ENCODE assay signal across 9 cellular contexts in the genomic region with DNA sequence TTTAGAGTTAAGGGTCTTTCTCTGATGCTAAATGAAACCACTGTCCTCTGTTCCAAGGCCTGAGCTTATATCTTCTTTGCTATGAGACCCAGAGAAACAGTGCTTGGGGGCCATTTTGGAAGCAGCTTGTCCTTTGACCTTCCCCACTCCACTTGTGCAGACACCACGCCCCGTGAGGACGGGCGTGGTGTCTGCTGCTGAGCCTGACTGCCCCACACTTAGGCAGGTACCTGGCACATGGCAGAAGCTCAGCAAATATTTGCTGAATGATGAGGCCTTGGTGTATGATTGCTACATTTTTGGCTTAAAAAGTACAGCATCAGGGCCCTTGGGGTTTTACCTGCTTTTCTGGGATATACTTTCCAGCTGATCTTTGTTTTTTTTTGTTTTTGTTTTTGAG.
DNase-seq lines count a peak whose midpoint lies in the region; ATAC-seq and TF ChIP-seq lines count a peak whose summit lies in the region.
"Had no signal": no experiment of that assay in that cellular context is flagged by ENCODE, and none has a peak within 500 bp of the region (broad histone marks: within the 10 kb centered on the region; RNA-seq: fewer than 3 reads in every experiment).

No MANE protein-coding gene starts in this region.

- H3K9me3 ChIP-seq in cardiac muscle cell (ENCODE audit: low read depth) = no peaks in the 10 kb centered on the region
- H3K9me3 ChIP-seq in lung (ENCODE audit: control insufficient read depth in 2 of 2, insufficient read depth in 1 of 2, low read length in 1 of 2) = no peaks in the 10 kb centered on the region
- no peaks in the 10 kb centered on the region for H3K9me3 ChIP-seq in vagina

- H3K27me3 ChIP-seq in cardiac muscle cell = no peaks in the 10 kb centered on the region
- H3K27me3 ChIP-seq in lung (ENCODE audit: control insufficient read depth, insufficient read depth) = no peaks in the 10 kb centered on the region
- H3K27me3 ChIP-seq in vagina = no peaks in the 10 kb centered on the region

- ATAC-seq in Right ventricle myocardium superior (ENCODE audit: poor library complexity) = no peak
- no peak for ATAC-seq in activated naive CD8-positive, alpha-beta T cell treated with anti-CD3 and anti-CD28 coated beads, Interleukin-2, amount 50 U/mL, for 24 hours
- peak; percentile 50 for ATAC-seq in lung (ENCODE audit: insufficient read depth, low FRiP score)
- ATAC-seq in HG02623 (IDR thresholded peaks at IDR 0.05; ENCODE audit: unreplicated experiment) = no peak
- no peak for ATAC-seq in HG03521 (IDR thresholded peaks at IDR 0.05; ENCODE audit: unreplicated experiment)
- no peak for ATAC-seq in HG03039 (IDR thresholded peaks at IDR 0.05; ENCODE audit: unreplicated experiment)

- no peaks in the 10 kb centered on the region for H3K27me3 Mint-ChIP-seq in activated naive CD8-positive, alpha-beta T cell treated with anti-CD3 and anti-CD28 coated beads, Interleukin-2, amount 50 U/mL, for 24 hours

- H3K36me3 ChIP-seq in cardiac muscle cell (peaks cover 4% of the 10 kb centered on the region), lung (ENCODE audit: control insufficient read depth in 2 of 2, insufficient read depth in 2 of 2, low read length in 2 of 2) (peaks cover 0 to under 1% of the 10 kb centered on the region in 2 donors), vagina (peaks cover 0 to 2% of the 10 kb centered on the region in 2 donors)

- 49 to 71% methylated on average over 4 of the region's 4 CpGs for WGBS in lung, 2 donors

- DNase-seq in cardiac muscle cell (ENCODE audit: low read depth in 1 of 2, low spot score in 1 of 2) (no peak), Right ventricle myocardium superior (no peak), lung (ENCODE audit: low spot score) (peak; percentile 39), vagina (ENCODE audit: extremely low spot score in 2 of 2) (no peak)
- DNase-seq in activated naive CD8-positive, alpha-beta T cell treated with anti-CD3 and anti-CD28 coated beads, Interleukin-2, amount 50 U/mL, for 24 hours = no peak
- DNase-seq: NCI-H187 had no signal

- intact Hi-C loops in Right ventricle myocardium superior (cut with DNase I) (no loop called here), vagina (cut with DNase I) (loop anchor here (5.0 to 10.0 kb wide), 2 partner anchors 65 to 118 kb away; a partner anchor contains a TSS)

- peaks cover 100% of the 10 kb centered on the region for H3K4me1 Mint-ChIP-seq in activated naive CD8-positive, alpha-beta T cell treated with anti-CD3 and anti-CD28 coated beads, Interleukin-2, amount 50 U/mL, for 24 hours

- no peak overlapping the region for H3K4me3 ChIP-seq in cardiac muscle cell
- no peak overlapping the region for H3K4me3 ChIP-seq in lung
- H3K4me3 ChIP-seq in vagina = peak overlapping the region in 1 of 2 donors; percentile 8

- H3K27ac Mint-ChIP-seq in activated naive CD8-positive, alpha-beta T cell treated with anti-CD3 and anti-CD28 coated beads, Interleukin-2, amount 50 U/mL, for 24 hours = peak overlapping the region; percentile 87

- TF ChIP-seq CTCF in cardiac muscle cell (IDR thresholded peaks at IDR 0.05; ENCODE audit: low read depth, low read length) = no peak
- TF ChIP-seq CTCF in lung (IDR thresholded peaks at IDR 0.05; ENCODE audit: control extremely low read depth, extremely low read depth) = no peak
- TF ChIP-seq CTCF in vagina (IDR thresholded peaks at IDR 0.05) = no peak

- H3K36me3 Mint-ChIP-seq in activated naive CD8-positive, alpha-beta T cell treated with anti-CD3 and anti-CD28 coated beads, Interleukin-2, amount 50 U/mL, for 24 hours (ENCODE audit: low read depth) = peaks cover 14% of the 10 kb centered on the region

- peaks cover 4% of the 10 kb centered on the region for H3K9me3 Mint-ChIP-seq in activated naive CD8-positive, alpha-beta T cell treated with anti-CD3 and anti-CD28 coated beads, Interleukin-2, amount 50 U/mL, for 24 hours

- H3K27ac ChIP-seq in cardiac muscle cell (peak overlapping the region; percentile 39), lung (ENCODE audit: low read depth in 1 of 2, low read length in 1 of 2) (peak overlapping the region; percentile 52 to 62), vagina (peak overlapping the region; percentile 73)

- peak overlapping the region; percentile 67 for H3K4me3 Mint-ChIP-seq in activated naive CD8-positive, alpha-beta T cell treated with anti-CD3 and anti-CD28 coated beads, Interleukin-2, amount 50 U/mL, for 24 hours

- TF ChIP-seq POLR2A in vagina (IDR thresholded peaks at IDR 0.05) = no peak

- peaks cover 12% of the 10 kb centered on the region for H3K4me1 ChIP-seq in cardiac muscle cell (ENCODE audit: low read depth)
- H3K4me1 ChIP-seq in lung (ENCODE audit: control insufficient read depth in 2 of 2, insufficient read depth in 2 of 2, low read length in 2 of 2) = peaks cover 21 to 37% of the 10 kb centered on the region in 2 donors
- peaks cover 67% of the 10 kb centered on the region for H3K4me1 ChIP-seq in vagina
